ENCODE assay signal across 9 cellular contexts in genomic region chr2:106095478-106096392, GRCh38.
DNase-seq lines count a peak whose midpoint lies in the region; ATAC-seq and TF ChIP-seq lines count a peak whose summit lies in the region.
"Had no signal": no experiment of that assay in that cellular context is flagged by ENCODE, and none has a peak within 500 bp of the region (broad histone marks: within the 10 kb centered on the region; RNA-seq: fewer than 3 reads in every experiment).

No MANE protein-coding gene starts in this region.

- no peaks in the 10 kb centered on the region for H3K9me3 ChIP-seq in T-helper 17 cell (ENCODE audit: control insufficient read depth, low read length, poor library complexity, severe bottlenecking)
- no peaks in the 10 kb centered on the region for H3K9me3 ChIP-seq in mucosa of descending colon

- ATAC-seq in T-helper 17 cell (peak; percentile 86), mucosa of descending colon (peak; percentile 86), HG02938 (IDR thresholded peaks at IDR 0.05; ENCODE audit: unreplicated experiment) (no peak), GM21723 (IDR thresholded peaks at IDR 0.05; ENCODE audit: unreplicated experiment) (no peak)
- ATAC-seq in stimulated activated naive B cell treated with anti-CD40 and anti-IgM and Interleukin-4, amounts not matched to agents 10 μg/mL and 1 μg/mL and 100 μg/mL, for 72 hours (replicated peaks): peak; percentile 92 to 95

- DNase-seq in T-helper 17 cell (peak; percentile 63 to 75 (median 72)), mucosa of descending colon (peak; percentile 40 to 87 (median 51)), HK-2 (ENCODE audit: unreplicated experiment) (no peak), germinal center (ENCODE audit: low spot score) (no peak)
- DNase-seq in activated T-helper 2 cell treated with anti-CD3 and anti-CD28 coated beads, Interferon-gamma antibody, Interleukin-2, Interleukin-4, amounts not matched to agents 10 μg/mL and 5 μg/mL and 100 μg/mL, durations not matched to agents 14 hours and 24 hours and 36 hours (ENCODE audit: low spot score): peak; percentile 72
- DNase-seq in stimulated activated naive B cell treated with anti-CD40 and anti-IgM and Interleukin-4, amounts not matched to agents 10 μg/mL and 1 μg/mL and 100 μg/mL, for 72 hours: peak; percentile 38

- no peaks in the 10 kb centered on the region for H3K27me3 Mint-ChIP-seq in T-helper 17 cell
- H3K27me3 Mint-ChIP-seq in activated T-helper 2 cell treated with anti-CD3 and anti-CD28 coated beads, Interferon-gamma antibody, Interleukin-2, Interleukin-4, amounts not matched to agents 10 μg/mL and 5 μg/mL and 100 μg/mL, durations not matched to agents 14 hours and 24 hours and 36 hours (ENCODE audit: low read depth): no peaks in the 10 kb centered on the region
- no peaks in the 10 kb centered on the region for H3K27me3 Mint-ChIP-seq in stimulated activated naive B cell treated with anti-CD40 and anti-IgM and Interleukin-4, amounts not matched to agents 10 μg/mL and 1 μg/mL and 100 μg/mL, for 72 hours

- no peaks in the 10 kb centered on the region for H3K9me3 Mint-ChIP-seq in activated T-helper 2 cell treated with anti-CD3 and anti-CD28 coated beads, Interferon-gamma antibody, Interleukin-2, Interleukin-4, amounts not matched to agents 10 μg/mL and 5 μg/mL and 100 μg/mL, durations not matched to agents 14 hours and 24 hours and 36 hours
- peaks cover 0 to 2% of the 10 kb centered on the region in 2 donors for H3K9me3 Mint-ChIP-seq in stimulated activated naive B cell treated with anti-CD40 and anti-IgM and Interleukin-4, amounts not matched to agents 10 μg/mL and 1 μg/mL and 100 μg/mL, for 72 hours

- no peaks in the 10 kb centered on the region for H3K4me1 ChIP-seq in mucosa of descending colon (ENCODE audit: low read depth)
- H3K4me1 ChIP-seq: parathyroid adenoma had no signal

- H3K27ac Mint-ChIP-seq in T-helper 17 cell: peak overlapping the region; percentile 100
- H3K27ac Mint-ChIP-seq in activated T-helper 2 cell treated with anti-CD3 and anti-CD28 coated beads, Interferon-gamma antibody, Interleukin-2, Interleukin-4, amounts not matched to agents 10 μg/mL and 5 μg/mL and 100 μg/mL, durations not matched to agents 14 hours and 24 hours and 36 hours: peak overlapping the region; percentile 65
- peak overlapping the region; percentile 25 for H3K27ac Mint-ChIP-seq in stimulated activated naive B cell treated with anti-CD40 and anti-IgM and Interleukin-4, amounts not matched to agents 10 μg/mL and 1 μg/mL and 100 μg/mL, for 72 hours

- peak overlapping the region; percentile 100 for H3K4me3 Mint-ChIP-seq in T-helper 17 cell
- H3K4me3 Mint-ChIP-seq in activated T-helper 2 cell treated with anti-CD3 and anti-CD28 coated beads, Interferon-gamma antibody, Interleukin-2, Interleukin-4, amounts not matched to agents 10 μg/mL and 5 μg/mL and 100 μg/mL, durations not matched to agents 14 hours and 24 hours and 36 hours (ENCODE audit: low read depth): peak overlapping the region; percentile 56
- peak overlapping the region; percentile 8 to 71 for H3K4me3 Mint-ChIP-seq in stimulated activated naive B cell treated with anti-CD40 and anti-IgM and Interleukin-4, amounts not matched to agents 10 μg/mL and 1 μg/mL and 100 μg/mL, for 72 hours

- H3K4me1 Mint-ChIP-seq in T-helper 17 cell: peaks cover 48% of the 10 kb centered on the region
- peaks cover 38% of the 10 kb centered on the region for H3K4me1 Mint-ChIP-seq in activated T-helper 2 cell treated with anti-CD3 and anti-CD28 coated beads, Interferon-gamma antibody, Interleukin-2, Interleukin-4, amounts not matched to agents 10 μg/mL and 5 μg/mL and 100 μg/mL, durations not matched to agents 14 hours and 24 hours and 36 hours (ENCODE audit: low read depth)
- H3K4me1 Mint-ChIP-seq in stimulated activated naive B cell treated with anti-CD40 and anti-IgM and Interleukin-4, amounts not matched to agents 10 μg/mL and 1 μg/mL and 100 μg/mL, for 72 hours: peaks cover 18 to 37% of the 10 kb centered on the region in 2 donors

- peaks cover 5% of the 10 kb centered on the region for H3K36me3 Mint-ChIP-seq in T-helper 17 cell (ENCODE audit: low read depth)
- peaks cover 56% of the 10 kb centered on the region for H3K36me3 Mint-ChIP-seq in activated T-helper 2 cell treated with anti-CD3 and anti-CD28 coated beads, Interferon-gamma antibody, Interleukin-2, Interleukin-4, amounts not matched to agents 10 μg/mL and 5 μg/mL and 100 μg/mL, durations not matched to agents 14 hours and 24 hours and 36 hours (ENCODE audit: low read depth)
- peaks cover 53 to 78% of the 10 kb centered on the region in 2 donors for H3K36me3 Mint-ChIP-seq in stimulated activated naive B cell treated with anti-CD40 and anti-IgM and Interleukin-4, amounts not matched to agents 10 μg/mL and 1 μg/mL and 100 μg/mL, for 72 hours

- TF ChIP-seq CTCF in mucosa of descending colon (IDR thresholded peaks at IDR 0.05): no peak

- H3K36me3 ChIP-seq in mucosa of descending colon (ENCODE audit: low read depth): no peaks in the 10 kb centered on the region

- no peak overlapping the region for H3K4me3 ChIP-seq in mucosa of descending colon

- intact Hi-C loops in activated T-helper 2 cell treated with anti-CD3 and anti-CD28 coated beads, Interferon-gamma antibody, Interleukin-2, Interleukin-4, amounts not matched to agents 10 μg/mL and 5 μg/mL and 100 μg/mL, durations not matched to agents 14 hours and 24 hours and 36 hours (cut with micrococcal nuclease): loop anchor here (2.0 to 10.0 kb wide), 4 partner anchors 181 to 721 kb away; no protein-coding TSS in a partner anchor
- intact Hi-C loops in mucosa of descending colon (cut with DNase I, micrococcal nuclease): no loop called here

Comparison
In these comparisons a context has a peak if more than half of its experiments do, and no peak if none do; other contexts are left out.
1. ATAC-seq: peak in T-helper 17 cell (single experiment), mucosa of descending colon (single experiment) and stimulated activated naive B cell treated with anti-CD40 and anti-IgM and Interleukin-4, amounts not matched to agents 10 μg/mL and 1 μg/mL and 100 μg/mL, for 72 hours (2 of 2); none in HG02938 (single experiment) and GM21723 (single experiment).
2. DNase-seq: peak in T-helper 17 cell (3 of 3), activated T-helper 2 cell treated with anti-CD3 and anti-CD28 coated beads, Interferon-gamma antibody, Interleukin-2, Interleukin-4, amounts not matched to agents 10 μg/mL and 5 μg/mL and 100 μg/mL, durations not matched to agents 14 hours and 24 hours and 36 hours (single experiment), mucosa of descending colon (3 of 3) and stimulated activated naive B cell treated with anti-CD40 and anti-IgM and Interleukin-4, amounts not matched to agents 10 μg/mL and 1 μg/mL and 100 μg/mL, for 72 hours (single experiment); none in HK-2 (single experiment) and germinal center (single experiment).
3. H3K27ac Mint-ChIP-seq: peak in every context shown above with its lines; median percentile 100 in T-helper 17 cell; 65 in activated T-helper 2 cell treated with anti-CD3 and anti-CD28 coated beads, Interferon-gamma antibody, Interleukin-2, Interleukin-4, amounts not matched to agents 10 μg/mL and 5 μg/mL and 100 μg/mL, durations not matched to agents 14 hours and 24 hours and 36 hours; 25 in stimulated activated naive B cell treated with anti-CD40 and anti-IgM and Interleukin-4, amounts not matched to agents 10 μg/mL and 1 μg/mL and 100 μg/mL, for 72 hours.
4. H3K4me3 Mint-ChIP-seq: peak in every context shown above with its lines; median percentile 100 in T-helper 17 cell; 56 in activated T-helper 2 cell treated with anti-CD3 and anti-CD28 coated beads, Interferon-gamma antibody, Interleukin-2, Interleukin-4, amounts not matched to agents 10 μg/mL and 5 μg/mL and 100 μg/mL, durations not matched to agents 14 hours and 24 hours and 36 hours; 40 in stimulated activated naive B cell treated with anti-CD40 and anti-IgM and Interleukin-4, amounts not matched to agents 10 μg/mL and 1 μg/mL and 100 μg/mL, for 72 hours.